In the genomic region with DNA sequence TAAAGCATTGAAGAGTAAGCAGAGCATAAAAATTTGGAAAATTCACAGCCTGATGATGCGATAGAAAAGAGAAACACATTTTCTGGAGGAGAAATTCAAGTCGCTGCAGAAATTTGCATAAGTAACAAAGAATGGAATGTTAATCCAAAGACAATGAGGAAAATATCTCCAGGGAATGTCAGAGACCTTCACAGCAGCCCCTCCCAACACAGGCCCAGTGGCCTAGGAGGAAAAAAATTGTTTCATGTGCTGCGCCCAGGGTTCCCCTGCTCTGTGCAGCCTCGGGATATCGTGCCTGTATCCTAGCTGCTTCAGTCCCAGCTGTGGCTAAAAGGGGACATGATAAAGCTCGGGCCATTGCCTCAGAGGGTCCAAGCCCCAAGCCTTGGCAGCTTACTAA, we compare ENCODE assay signal across 22 cellular contexts.
"Had no signal": no experiment of that assay in that cellular context is flagged by ENCODE, and none has a peak within 500 bp of the region (broad histone marks: within the 10 kb centered on the region; RNA-seq: fewer than 3 reads in every experiment).

No MANE protein-coding gene starts in this region.

- FAIRE-seq: endothelial cell of umbilical vein, pancreas, small intestine had no signal

- H3K27ac ChIP-seq: colonic mucosa, foreskin keratinocyte, hepatocyte, pancreas, stomach, thoracic aorta, transverse colon had no signal

- H2AFZ ChIP-seq: hepatocyte had no signal

- H3K4me2 ChIP-seq: hepatocyte had no signal

- H3K4me3 Mint-ChIP-seq: naive thymus-derived CD8-positive, alpha-beta T cell had no signal

- H3K79me2 ChIP-seq: hepatocyte had no signal

- ATAC-seq: foreskin keratinocyte; mucosa of descending colon; naive thymus-derived CD8-positive, alpha-beta T cell; pancreas; right cardiac atrium had no signal

- H3K4me3 ChIP-seq: colonic mucosa, hepatocyte, mucosa of descending colon, pancreas, stomach, thoracic aorta, transverse colon had no signal

- H3K27me3 ChIP-seq: colonic mucosa, foreskin keratinocyte, hepatocyte, pancreas, stomach, transverse colon had no signal

- H3K4me1 ChIP-seq: colonic mucosa, foreskin keratinocyte, pancreas, stomach, transverse colon had no signal

- H3K27ac Mint-ChIP-seq: naive thymus-derived CD8-positive, alpha-beta T cell; progenitor cell of endocrine pancreas had no signal

- H3K27me3 Mint-ChIP-seq: naive thymus-derived CD8-positive, alpha-beta T cell; progenitor cell of endocrine pancreas had no signal

- H3K9me3 ChIP-seq: colonic mucosa, mucosa of descending colon, pancreas, thoracic aorta, transverse colon had no signal

- H3K36me3 ChIP-seq: colonic mucosa, pancreas, stomach, thoracic aorta, transverse colon had no signal

- DNase-seq: colonic mucosa; dermis blood vessel endothelial cell; erythroblast; foreskin keratinocyte; head of caudate nucleus; islet precursor cell; mammary epithelial cell; mucosa of descending colon; naive thymus-derived CD8-positive, alpha-beta T cell; nucleus accumbens; pancreas; right cardiac atrium; small intestine; stimulated activated CD4-positive, alpha-beta T cell treated with anti-CD3 and anti-CD28 coated beads, Interleukin-12 subunit alpha, Interleukin-12 subunit beta, amount 100 ng/mL, for 4 hours; stimulated activated naive CD4-positive, alpha-beta T cell; stomach; substantia nigra; transverse colon had no signal
